Comparison of ENCODE assay signal across 7 cellular contexts in genomic region chr17:83079340-83079747, GRCh38. TPM values are rescaled to one million over a fixed set of nuclear protein-coding genes. Genes with fewer than 3 reads are reported as not detected.
DNase-seq lines count a peak whose midpoint lies in the region; ATAC-seq and TF ChIP-seq lines count a peak whose summit lies in the region.

TSS of gene METRNL (plus strand) at chr17:83079609. CDS start at chr17:83079816, 207 bp downstream.

- peak within 1 kb of the TSS; percentile 86 for H3K27ac ChIP-seq in left ventricle myocardium inferior (replicated peaks)

- H3K9me3 ChIP-seq in left ventricle myocardium inferior (replicated peaks): no peaks in the 10 kb centered on the region

- DNase-seq in GM13977 (ENCODE audit: low spot score): peak; percentile 98
- peak; percentile 17 for DNase-seq in T follicular helper cell (ENCODE audit: low read depth)
- DNase-seq in amniotic stem cell (lab: John Stamatoyannopoulos, UW): peak; percentile 54
- peak; percentile 80 for DNase-seq in left ventricle myocardium inferior
- DNase-seq in posterior cingulate gyrus: peak; percentile 32 to 93 (median 64)
- DNase-seq in ureter (ENCODE audit: low spot score): peak; percentile 84

- in situ Hi-C loops in GM13977 (cut with MboI; ENCODE audit: low pct_unique_long_range_greater_than_20kb, low sequenced_read_pairs, unreplicated experiment): no loop called here

- peaks cover 55% of the 10 kb centered on the region for H3K4me1 ChIP-seq in left ventricle myocardium inferior

- TF ChIP-seq CTCF in GM13977 (IDR thresholded peaks at IDR 0.05; ENCODE audit: extremely low read depth, insufficient read depth, missing control alignments): no peak
- TF ChIP-seq CTCF in left ventricle myocardium inferior (IDR thresholded peaks at IDR 0.05; ENCODE audit: borderline replicate concordance): no peak

- intact Hi-C loops in left ventricle myocardium inferior (cut with micrococcal nuclease): no loop called here
- intact Hi-C loops in posterior cingulate gyrus (cut with DNase I): no loop called here

- H3K27me3 ChIP-seq in left ventricle myocardium inferior (ENCODE audit: low read depth): peaks cover 5% of the 10 kb centered on the region

- H3K36me3 ChIP-seq in left ventricle myocardium inferior: no peaks in the 10 kb centered on the region

- peak; percentile 45 for ATAC-seq in HG03159 (IDR thresholded peaks at IDR 0.05; ENCODE audit: unreplicated experiment)

- H3K4me3 ChIP-seq in left ventricle myocardium inferior: peak within 1 kb of the TSS; percentile 88

RNA-seq across cellular contexts. Expression of gene METRNL, which starts in this region (rescaled TPM):
- total RNA-seq in left ventricle myocardium inferior: 75.2 TPM
- total RNA-seq in ureter: 74.4 TPM

Comparison
In these comparisons a context has a peak if more than half of its experiments do, and no peak if none do; other contexts are left out.
1. Peak in every context shown above with its lines: DNase-seq, ATAC-seq, H3K4me3 ChIP-seq and H3K27ac ChIP-seq.
2. DNase-seq: peak in every context shown above with its lines; median percentile 98 in GM13977; 84 in ureter; 80 in left ventricle myocardium inferior; 64 in posterior cingulate gyrus; 54 in amniotic stem cell; 17 in T follicular helper cell.